ENCODE assay signal across 9 cellular contexts in genomic region chr1:30085814-30086770, GRCh38.
DNase-seq lines count a peak whose midpoint lies in the region; ATAC-seq, FAIRE-seq and TF ChIP-seq lines count a peak whose summit lies in the region.
"Had no signal": no experiment of that assay in that cellular context is flagged by ENCODE, and none has a peak within 500 bp of the region (broad histone marks: within the 10 kb centered on the region; RNA-seq: fewer than 3 reads in every experiment).

No MANE protein-coding gene starts in this region.

- in situ Hi-C loops in brain microvascular endothelial cell (cut with HindIII; ENCODE audit: low pct_ligation_motif_present, low sequenced_read_pairs), result no loop called here

- TF ChIP-seq CTCF in GM12865 (IDR thresholded peaks at IDR 0.05; ENCODE audit: insufficient read depth, low read depth, low read length, missing control alignments) (peak; percentile 49), brain microvascular endothelial cell (IDR thresholded peaks at IDR 0.05; ENCODE audit: low read depth, low read length, missing control alignments) (peak; percentile 59), keratinocyte (optimal IDR thresholded peaks at IDR 0.05 in 1 of 3, IDR thresholded peaks at IDR 0.05 in 1 of 3, conservative IDR thresholded peaks at IDR 0.05 in 1 of 3; ENCODE audit: extremely low read depth in 1 of 3, insufficient read depth in 2 of 3, low read length in 3 of 3) (peak in 2 of 3 experiments; percentile 63 to 75)

- no peaks in the 10 kb centered on the region for H3K9me1 ChIP-seq in keratinocyte (ENCODE audit: control insufficient read depth, extremely low read depth, insufficient read depth, low read length)

- no peaks in the 10 kb centered on the region for H4K20me1 ChIP-seq in keratinocyte (ENCODE audit: control insufficient read depth, extremely low read depth, insufficient read depth, low read length)

- H2AFZ ChIP-seq in keratinocyte (ENCODE audit: control insufficient read depth, low read length), result no peak overlapping the region

- no peak for ATAC-seq in HG03469 (IDR thresholded peaks at IDR 0.05; ENCODE audit: unreplicated experiment)
- no peak for ATAC-seq in HG02981 (IDR thresholded peaks at IDR 0.05; ENCODE audit: unreplicated experiment)
- ATAC-seq: naive thymus-derived CD4-positive, alpha-beta T cell had no signal

- dilution Hi-C loops in keratinocyte (cut with MboI; ENCODE audit: extremely low pct_ligation_motif_present, low sequenced_read_pairs), result no loop called here

- H3K9me3 ChIP-seq in keratinocyte (ENCODE audit: control insufficient read depth, low read depth, low read length), result peaks cover 1% of the 10 kb centered on the region

- DNase-seq in GM12865 (ENCODE audit: low read depth), result peak; percentile 22
- DNase-seq in NCI-H2227 treated with DMSO at 0.1 percent for 48 hours (lab: John Stamatoyannopoulos, UW), result peak; percentile 92
- peak; percentile 26 for DNase-seq in brain microvascular endothelial cell
- DNase-seq in keratinocyte (ENCODE audit: low read depth, low spot score), result no peak
- peak; percentile 6 to 7 for DNase-seq in stimulated activated CD8-positive, alpha-beta memory T cell treated with anti-CD3 and anti-CD28 coated beads, Interleukin-15, amount 100 ng/mL, for 48 hours (ENCODE audit: low read depth in 2 of 2)
- DNase-seq in central memory CD4-positive, alpha-beta T cell, result no peak

- H3K79me2 ChIP-seq in keratinocyte (ENCODE audit: control insufficient read depth, insufficient read depth, low read length), result no peaks in the 10 kb centered on the region

- H3K9ac ChIP-seq in keratinocyte (ENCODE audit: control insufficient read depth, extremely low read depth, insufficient read depth, low read length), result no peak overlapping the region

- no peak for FAIRE-seq in keratinocyte (lab: Jason Lieb, UNC)

- H3K27ac ChIP-seq in brain microvascular endothelial cell, result no peak overlapping the region
- H3K27ac ChIP-seq in keratinocyte (ENCODE audit: control insufficient read depth, insufficient read depth, low read length), result no peak overlapping the region

- H3K4me2 ChIP-seq in keratinocyte (ENCODE audit: control insufficient read depth, extremely low read depth, insufficient read depth, low read depth, low read length), result no peak overlapping the region

- H3K4me3 ChIP-seq in GM12865 (ENCODE audit: low read depth, low read length) (no peak overlapping the region), brain microvascular endothelial cell (ENCODE audit: low read depth, low read length) (peak overlapping the region; percentile 22), keratinocyte (ENCODE audit: control insufficient read depth in 2 of 3, extremely low read depth in 1 of 3, insufficient read depth in 2 of 3, low read depth in 1 of 3, low read length in 3 of 3) (no peak overlapping the region)

- no peaks in the 10 kb centered on the region for H3K36me3 ChIP-seq in brain microvascular endothelial cell (replicated peaks)
- H3K36me3 ChIP-seq in keratinocyte (ENCODE audit: control insufficient read depth in 2 of 2, extremely low read depth in 1 of 2, insufficient read depth in 2 of 2, low read length in 2 of 2), result no peaks in the 10 kb centered on the region

- H3K27me3 ChIP-seq in brain microvascular endothelial cell (replicated peaks), result no peaks in the 10 kb centered on the region
- H3K27me3 ChIP-seq in keratinocyte (ENCODE audit: control insufficient read depth, extremely low read depth, insufficient read depth, low read length), result peaks cover 3% of the 10 kb centered on the region

- peaks cover 12% of the 10 kb centered on the region for H3K4me1 ChIP-seq in keratinocyte (ENCODE audit: control insufficient read depth, extremely low read depth, insufficient read depth, low read length)

Comparison
In these comparisons a context has a peak if more than half of its experiments do, and no peak if none do; other contexts are left out.
1. DNase-seq: peak in GM12865 (single experiment), NCI-H2227 treated with DMSO at 0.1 percent for 48 hours (single experiment), brain microvascular endothelial cell (single experiment) and stimulated activated CD8-positive, alpha-beta memory T cell treated with anti-CD3 and anti-CD28 coated beads, Interleukin-15, amount 100 ng/mL, for 48 hours (2 of 2); none in keratinocyte (single experiment) and central memory CD4-positive, alpha-beta T cell (single experiment).
2. Peak in every context shown above with its lines, with median percentiles within 50 percentile points of each other: CTCF ChIP-seq.